In the genomic region with DNA sequence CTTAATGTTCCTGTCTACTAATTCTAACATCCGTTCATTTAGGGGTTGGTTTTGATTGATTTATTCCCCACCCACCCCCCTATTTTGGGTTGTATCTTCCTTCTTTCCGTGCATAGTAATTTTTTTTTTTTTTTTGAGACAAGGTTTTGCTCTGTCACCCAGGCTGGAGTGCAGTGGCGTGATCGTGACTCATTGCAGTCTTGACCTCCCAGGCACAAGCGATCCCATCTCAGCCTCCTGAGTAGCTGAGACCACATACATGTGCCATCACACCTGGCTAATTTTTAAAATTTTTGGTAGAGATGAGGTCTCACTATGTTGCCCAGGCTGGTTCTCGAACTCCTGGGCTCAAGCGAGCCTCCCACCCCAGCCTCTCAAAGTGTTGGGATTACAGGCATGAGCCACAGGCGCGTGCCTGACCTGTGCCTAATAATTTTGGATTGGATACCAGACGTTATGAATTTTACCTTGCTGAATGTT, we compare ENCODE assay signal across 27 cellular contexts.
DNase-seq lines count a peak whose midpoint lies in the region; ATAC-seq, FAIRE-seq and TF ChIP-seq lines count a peak whose summit lies in the region.
"Had no signal": no experiment of that assay in that cellular context is flagged by ENCODE, and none has a peak within 500 bp of the region (broad histone marks: within the 10 kb centered on the region; RNA-seq: fewer than 3 reads in every experiment).

No MANE protein-coding gene starts in this region.

- peak; percentile 42 for TF ChIP-seq EP300 in K562 (IDR thresholded peaks at IDR 0.05; ENCODE audit: low read length)

- POLR2A ChIA-PET in K562 (lab: Yijun Ruan, JAX), result interaction anchor here (0.7 to 1.0 kb wide), 3 partner anchors 14 to 80 kb away, joined by 3 to 4 read pairs (median 4); a partner anchor contains a TSS

- H3K9me3 ChIP-seq in K562 (replicated peaks; ENCODE audit: control insufficient read depth, insufficient read depth, low read depth, low read length) (0 out of 2 replicates have a peak, but pooled peaks cover 2% of the 10 kb centered on the region), prostate gland (no peaks in the 10 kb centered on the region)

- no peaks in the 10 kb centered on the region for H3K36me3 ChIP-seq in K562 (ENCODE audit: control insufficient read depth, insufficient read depth, low read length)
- no peaks in the 10 kb centered on the region for H3K36me3 ChIP-seq in prostate gland

- WGBS in K562 (ENCODE audit: insufficient coverage, low coverage, missing lambda C conversion rate), result 24% methylated on average over 7 of the region's 10 CpGs
- 93% methylated on average over 10 of the region's 10 CpGs for WGBS in prostate gland

- H4K20me1 ChIP-seq in K562 (replicated peaks; ENCODE audit: control insufficient read depth, insufficient read depth, low read length), result no peaks in the 10 kb centered on the region
- H4K20me1 ChIP-seq: BLaER1 treated with 17β-estradiol and CSF1 and Interleukin-3, amounts not matched to agents 10 nM and 100 nM had no signal

- H3K4me1 ChIP-seq in K562 (replicated peaks in 1 of 2; ENCODE audit: control insufficient read depth in 2 of 2, insufficient read depth in 2 of 2, low read length in 2 of 2) (peaks cover 12 to 25% of the 10 kb centered on the region in 2 experiments; a peak in 4 of 5 replicates), prostate gland (replicated peaks) (no peaks in the 10 kb centered on the region)

- H3K27ac ChIP-seq in K562 (ENCODE audit: extremely low read depth, low read depth, low read length) (peak overlapping the region; percentile 80), prostate gland (no peak overlapping the region)
- H3K27ac ChIP-seq: BLaER1 treated with 17β-estradiol and CSF1 and Interleukin-3, amounts not matched to agents 10 nM and 100 nM; PC-9; SK-N-MC had no signal

- no peak for TF ChIP-seq CTCF in K562 (IDR thresholded peaks at IDR 0.05 in 2 of 3, conservative IDR thresholded peaks at IDR 0.05 in 1 of 3; ENCODE audit: insufficient read depth in 2 of 3, low read depth in 1 of 3, low read length in 3 of 3)
- TF ChIP-seq CTCF in prostate gland (IDR thresholded peaks at IDR 0.05), result no peak

- DNase-seq in Daoy (ENCODE audit: low read depth) (peak; percentile 15), M059J (ENCODE audit: low read depth) (peak; percentile 56), K562 (ENCODE audit: extremely low read depth in 1 of 4, low spot score in 3 of 4) (peak in 2 of 4 experiments; percentile 13 to 75), renal cortical epithelial cell (ENCODE audit: low read depth) (peak; percentile 5), left colon (no peak), prostate gland (ENCODE audit: low spot score) (no peak), MV-4-11 (lab: John Stamatoyannopoulos, UW) (no peak)
- DNase-seq: AML-193; CD4-positive, alpha-beta T cell; COR-L47; DMS 273 treated with DMSO at 0.1 percent for 48 hours; DMS79; GF-D8; H7; KG1; MM.1S; NCI-H1048; NCI-H1417; NCI-H1694; NCI-H2029 treated with DMSO at 0.1 percent for 48 hours; NCI-H446 treated with DMSO at 0.1 percent for 48 hours; NCI-H526; PC-9; SHP77 treated with DMSO at 0.1 percent for 48 hours; SW 1271 had no signal

- no peak for TF ChIP-seq RAD21 in K562 (CRISPR knock-in tag; conservative IDR thresholded peaks at IDR 0.05 in 1 of 2, IDR thresholded peaks at IDR 0.05 in 1 of 2)

- no TSS peak for BruUV-seq in K562 (replicated peaks; lab: Mats Ljungman, UMichigan)

- TF ChIP-seq POLR2A in K562 (conservative IDR thresholded peaks at IDR 0.05) (no peak), prostate gland (IDR thresholded peaks at IDR 0.05) (no peak)

- no peaks in the 10 kb centered on the region for H3K79me2 ChIP-seq in K562 (ENCODE audit: control insufficient read depth, insufficient read depth, low read length)

- H3K4me3 ChIP-seq in K562, result no peak overlapping the region
- no peak overlapping the region for H3K4me3 ChIP-seq in prostate gland
- H3K4me3 ChIP-seq: BLaER1 treated with 17β-estradiol and CSF1 and Interleukin-3, amounts not matched to agents 10 nM and 100 nM; PC-9; SK-N-MC had no signal

- intact Hi-C loops in K562 (cut with micrococcal nuclease), result no loop called here
- intact Hi-C loops in left colon (cut with DNase I, micrococcal nuclease), result no loop called here
- intact Hi-C loops in prostate gland (cut with DNase I), result no loop called here

- H3K9me1 ChIP-seq in K562 (ENCODE audit: control insufficient read depth, insufficient read depth, low read length), result no peaks in the 10 kb centered on the region

- CTCF ChIA-PET in K562 (lab: Yijun Ruan, JAX; ENCODE audit: low intra/inter-chr PET ratio), result no interaction called here

- peak overlapping the region; percentile 35 to 50; a peak in 3 of 4 replicates for H3K9ac ChIP-seq in K562 (ENCODE audit: insufficient read depth in 1 of 2, low read depth in 2 of 2, low read length in 2 of 2)
- H3K9ac ChIP-seq: BLaER1 treated with 17β-estradiol and CSF1 and Interleukin-3, amounts not matched to agents 10 nM and 100 nM had no signal

- peak overlapping the region; percentile 38 for H3K4me2 ChIP-seq in K562 (ENCODE audit: insufficient read depth, low read length)
- H3K4me2 ChIP-seq: BLaER1 treated with 17β-estradiol and CSF1 and Interleukin-3, amounts not matched to agents 10 nM and 100 nM; PC-9 had no signal

- peak overlapping the region; percentile 76 for H2AFZ ChIP-seq in K562 (ENCODE audit: low read depth, low read length)
- H2AFZ ChIP-seq: PC-9 had no signal

- FAIRE-seq in K562 (lab: Jason Lieb, UNC), result peak; percentile 83

- in situ Hi-C loops in K562 (cut with MboI), result no loop called here

- H3K27me3 ChIP-seq in K562 (ENCODE audit: control insufficient read depth in 2 of 2, insufficient read depth in 2 of 2, low read length in 2 of 2) (no peaks in the 10 kb centered on the region), prostate gland (replicated peaks; ENCODE audit: insufficient read depth) (no peaks in the 10 kb centered on the region)
- H3K27me3 ChIP-seq: BLaER1 treated with 17β-estradiol and CSF1 and Interleukin-3, amounts not matched to agents 10 nM and 100 nM had no signal

- peak; percentile 94 for ATAC-seq in K562
- ATAC-seq in left colon, result no peak

TF ChIP-seq in K562, 482 proteins besides CTCF, POLR2A, EP300 and RAD21 (continues in another document):
- TF ChIP-seq MIER1 (IDR thresholded peaks at IDR 0.05; ENCODE audit: low read depth), result no peak
- TF ChIP-seq, protein P1, sequence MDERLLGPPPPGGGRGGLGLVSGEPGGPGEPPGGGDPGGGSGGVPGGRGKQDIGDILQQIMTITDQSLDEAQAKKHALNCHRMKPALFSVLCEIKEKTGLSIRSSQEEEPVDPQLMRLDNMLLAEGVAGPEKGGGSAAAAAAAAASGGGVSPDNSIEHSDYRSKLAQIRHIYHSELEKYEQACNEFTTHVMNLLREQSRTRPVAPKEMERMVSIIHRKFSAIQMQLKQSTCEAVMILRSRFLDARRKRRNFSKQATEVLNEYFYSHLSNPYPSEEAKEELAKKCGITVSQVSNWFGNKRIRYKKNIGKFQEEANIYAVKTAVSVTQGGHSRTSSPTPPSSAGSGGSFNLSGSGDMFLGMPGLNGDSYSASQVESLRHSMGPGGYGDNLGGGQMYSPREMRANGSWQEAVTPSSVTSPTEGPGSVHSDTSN (CRISPR knock-in tag; IDR thresholded peaks at IDR 0.05; ENCODE audit: low read depth), result no peak
- TF ChIP-seq, protein P1 (tag; conservative IDR thresholded peaks at IDR 0.05; ENCODE audit: low read depth), result peak; percentile 68
- TF ChIP-seq, protein P2, sequence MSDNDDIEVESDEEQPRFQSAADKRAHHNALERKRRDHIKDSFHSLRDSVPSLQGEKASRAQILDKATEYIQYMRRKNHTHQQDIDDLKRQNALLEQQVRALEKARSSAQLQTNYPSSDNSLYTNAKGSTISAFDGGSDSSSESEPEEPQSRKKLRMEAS (CRISPR knock-in tag; IDR thresholded peaks at IDR 0.05), result 0 out of 2 replicates have a peak, but pooled peaks have one; percentile 22
- 0 out of 2 replicates have a peak, but pooled peaks have one; percentile 30 for TF ChIP-seq SMAD4 (CRISPR knock-in tag; conservative IDR thresholded peaks at IDR 0.05)
- 0 out of 2 replicates have a peak, but pooled peaks have one; percentile 41 for TF ChIP-seq SMARCC2 (IDR thresholded peaks at IDR 0.05; ENCODE audit: low read depth)
- no peak; the same call in 1 of the 2 replicates for TF ChIP-seq CBFA2T2 (conservative IDR thresholded peaks at IDR 0.05)
- TF ChIP-seq EP400 (IDR thresholded peaks at IDR 0.05), result peak; percentile 17; the same call in 1 of the 2 replicates
- peak; percentile 72 for TF ChIP-seq MAFG (tag; conservative IDR thresholded peaks at IDR 0.05)
- TF ChIP-seq JUND (IDR thresholded peaks at IDR 0.05; ENCODE audit: borderline replicate concordance, low read depth, low read length), result peak; percentile 91
- TF ChIP-seq JUND (tag; IDR thresholded peaks at IDR 0.05; ENCODE audit: borderline replicate concordance, low read depth, low read length), result peak; percentile 83; the same call in 2 of the 3 replicates
- TF ChIP-seq RCOR1 (IDR thresholded peaks at IDR 0.05; ENCODE audit: borderline replicate concordance in 1 of 2, low read depth in 2 of 2, low read length in 2 of 2), result 0 out of 4 replicates have a peak, but pooled peaks of 1 of the 2 experiments have one; percentile 9
- peak; percentile 81 for TF ChIP-seq NFE2 (IDR thresholded peaks at IDR 0.05; ENCODE audit: low read depth)
- TF ChIP-seq C11orf30 (IDR thresholded peaks at IDR 0.05; ENCODE audit: low read depth), result peak; percentile 71
- no peak for TF ChIP-seq ATF1 (CRISPR knock-in tag; IDR thresholded peaks at IDR 0.05)
- 0 out of 2 replicates have a peak, but pooled peaks have one; percentile 9 for TF ChIP-seq ATF1 (tag; IDR thresholded peaks at IDR 0.05)
- peak; percentile 52; the same call in 1 of the 2 replicates for TF ChIP-seq ZEB2 (IDR thresholded peaks at IDR 0.05)
- 0 out of 2 replicates have a peak, but pooled peaks have one; percentile 17 for TF ChIP-seq POLR2H (tag; IDR thresholded peaks at IDR 0.05; ENCODE audit: low read depth)
- TF ChIP-seq HDAC2 (IDR thresholded peaks at IDR 0.05), result 0 out of 2 replicates have a peak, but pooled peaks have one; percentile 19

Comparison
In these comparisons a context has a peak if more than half of its experiments do, and no peak if none do; other contexts are left out.
1. DNase-seq: peak in Daoy (single experiment), M059J (single experiment) and renal cortical epithelial cell (single experiment); none in left colon (0 of 2), prostate gland (single experiment) and MV-4-11 (single experiment).